ENCODE assay signal across 23 cellular contexts in the genomic region with DNA sequence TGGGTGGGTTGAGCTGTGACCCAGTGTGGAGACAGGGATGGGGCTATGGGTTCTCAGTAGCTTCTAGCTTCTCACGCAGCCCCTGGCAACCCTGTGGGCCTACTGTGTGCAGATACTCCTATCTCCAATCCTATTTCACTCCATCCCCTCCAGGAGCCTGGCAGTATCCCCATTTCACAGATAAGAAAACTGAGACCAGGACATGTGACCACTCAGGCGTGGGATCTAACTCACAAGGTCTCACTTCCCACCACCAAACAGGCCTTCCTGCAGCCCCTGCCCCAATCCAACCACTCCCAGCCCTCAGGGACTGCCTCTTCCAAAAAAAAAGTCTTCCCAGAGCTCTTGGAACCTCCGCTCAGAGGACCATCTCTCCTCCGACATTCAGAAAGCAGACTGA. TPM values are rescaled to one million over a fixed set of nuclear protein-coding genes. Genes with fewer than 3 reads are reported as not detected.
DNase-seq lines count a peak whose midpoint lies in the region; ATAC-seq, FAIRE-seq and TF ChIP-seq lines count a peak whose summit lies in the region.
"Had no signal": no experiment of that assay in that cellular context is flagged by ENCODE, and none has a peak within 500 bp of the region (broad histone marks: within the 10 kb centered on the region; RNA-seq: fewer than 3 reads in every experiment).

No MANE protein-coding gene starts in this region.

- H3K4me1 ChIP-seq in BLaER1 (peaks cover 71% of the 10 kb centered on the region), K562 (replicated peaks in 1 of 2; ENCODE audit: control insufficient read depth in 2 of 2, insufficient read depth in 2 of 2, low read length in 2 of 2) (peaks cover 0 to 9% of the 10 kb centered on the region in 2 experiments; a peak in 2 of 5 replicates), neuronal stem cell (ENCODE audit: control insufficient read depth in 2 of 2, insufficient read depth in 1 of 2, low read depth in 1 of 2, low read length in 2 of 2) (peaks cover 6 to 13% of the 10 kb centered on the region in 2 donors)

- H3K79me1 ChIP-seq in neuronal stem cell (ENCODE audit: low read depth, low read length) = no peaks in the 10 kb centered on the region

- H3K27ac ChIP-seq in BLaER1 (no peak overlapping the region), K562 (ENCODE audit: extremely low read depth, low read depth, low read length) (no peak overlapping the region), neuronal stem cell (replicated peaks; ENCODE audit: low read length) (no peak overlapping the region)
- H3K27ac ChIP-seq: 22Rv1, GM23248 had no signal

- DNase-seq in activated naive CD4-positive, alpha-beta T cell (lab: John Stamatoyannopoulos, UW) = no peak
- no peak for DNase-seq in K562 (ENCODE audit: extremely low read depth in 1 of 4, low spot score in 3 of 4)
- no peak for DNase-seq in neuronal stem cell (ENCODE audit: low spot score)
- no peak for DNase-seq in midbrain (lab: John Stamatoyannopoulos, UW)
- DNase-seq: C1 segment of cervical spinal cord; Calu3; CD4-positive, alpha-beta memory T cell; COR-L47; DMS53; DMS79 treated with DMSO at 0.1 percent for 48 hours; GF-D8; GM23248; H9 had no signal

- TF ChIP-seq CTCF in K562 (IDR thresholded peaks at IDR 0.05 in 2 of 3, conservative IDR thresholded peaks at IDR 0.05 in 1 of 3; ENCODE audit: insufficient read depth in 2 of 3, low read depth in 1 of 3, low read length in 3 of 3) = no peak

- intact Hi-C loops in K562 (cut with micrococcal nuclease) = no loop called here

- 4% methylated on average over 4 of the region's 4 CpGs for WGBS in K562 (ENCODE audit: insufficient coverage, low coverage, missing lambda C conversion rate)
- WGBS in neuronal stem cell (ENCODE audit: extremely low coverage in 2 of 2, insufficient read length in 2 of 2, insufficient replicate concordance in 1 of 2), 2 donors = no CpG with 5 or more reads among the region's 4 CpGs

- no peak for FAIRE-seq in K562 (lab: Jason Lieb, UNC)
- FAIRE-seq: A204.1, GM12891, GM18507 had no signal

- no peaks in the 10 kb centered on the region for H3K79me2 ChIP-seq in K562 (ENCODE audit: control insufficient read depth, insufficient read depth, low read length)

- POLR2A ChIA-PET in K562 (lab: Yijun Ruan, JAX) = interaction anchor here (0.7 kb wide), 1 partner anchor 52 kb away, joined by 4 read pairs; no protein-coding TSS in a partner anchor

- H2BK5ac ChIP-seq in neuronal stem cell (ENCODE audit: low read length) = no peak overlapping the region

- H2BK15ac ChIP-seq in neuronal stem cell (ENCODE audit: low read length) = peak overlapping the region; percentile 72

- H2BK12ac ChIP-seq in neuronal stem cell (ENCODE audit: low read length) = no peak overlapping the region

- H3K27me3 ChIP-seq in BLaER1 = no peaks in the 10 kb centered on the region; the same call in 1 of the 2 replicates
- peaks cover 6 to 36% of the 10 kb centered on the region in 2 experiments; a peak in 4 of 5 replicates for H3K27me3 ChIP-seq in K562 (ENCODE audit: control insufficient read depth in 2 of 2, insufficient read depth in 2 of 2, low read length in 2 of 2)
- peaks cover 0 to 80% (median 0%) of the 10 kb centered on the region in 3 experiments for H3K27me3 ChIP-seq in neuronal stem cell (ENCODE audit: control insufficient read depth in 3 of 3, insufficient read depth in 3 of 3, low read depth in 1 of 3, low read length in 3 of 3)

- no peak overlapping the region for H4K8ac ChIP-seq in neuronal stem cell (ENCODE audit: low read depth, low read length)

- no peak overlapping the region for H4K91ac ChIP-seq in neuronal stem cell (ENCODE audit: low read depth, low read length, poor library complexity)

- H2AK5ac ChIP-seq in neuronal stem cell (ENCODE audit: low read depth, low read length) = no peak overlapping the region

- no TSS peak for BruUV-seq in K562 (replicated peaks; lab: Mats Ljungman, UMichigan)

- no peak for TF ChIP-seq POLR2A in K562 (conservative IDR thresholded peaks at IDR 0.05)

- H3K4me3 ChIP-seq in BLaER1 = no peak overlapping the region
- no peak overlapping the region for H3K4me3 ChIP-seq in K562
- no peak overlapping the region for H3K4me3 ChIP-seq in neuronal stem cell (ENCODE audit: low read length in 2 of 2)
- H3K4me3 ChIP-seq: GM23248 had no signal

- H3K9me1 ChIP-seq in K562 (ENCODE audit: control insufficient read depth, insufficient read depth, low read length) = no peaks in the 10 kb centered on the region

- no peak overlapping the region for H3K23ac ChIP-seq in neuronal stem cell (ENCODE audit: low read depth, low read length, poor library complexity)

- H3K27ac Mint-ChIP-seq in activated naive CD4-positive, alpha-beta T cell treated with anti-CD3 and anti-CD28 coated beads, Interleukin-2, amount 50 U/mL, for 24 hours = peak overlapping the region; percentile 35
- H3K27ac Mint-ChIP-seq: B cell; CD4-positive, alpha-beta memory T cell had no signal

- H3K4me3 Mint-ChIP-seq in activated naive CD4-positive, alpha-beta T cell treated with anti-CD3 and anti-CD28 coated beads, Interleukin-2, amount 50 U/mL, for 24 hours = no peak overlapping the region
- H3K4me3 Mint-ChIP-seq: B cell; CD4-positive, alpha-beta memory T cell; H9 had no signal

- peaks cover 32% of the 10 kb centered on the region; the same call in 1 of the 2 replicates for H4K20me1 ChIP-seq in BLaER1
- no peaks in the 10 kb centered on the region for H4K20me1 ChIP-seq in K562 (replicated peaks; ENCODE audit: control insufficient read depth, insufficient read depth, low read length)

- H3K9ac ChIP-seq in BLaER1 (no peak overlapping the region), K562 (ENCODE audit: insufficient read depth in 1 of 2, low read depth in 2 of 2, low read length in 2 of 2) (no peak overlapping the region), neuronal stem cell (ENCODE audit: low read depth, low read length, poor library complexity) (no peak overlapping the region)
- H3K9ac ChIP-seq: GM23248 had no signal

- in situ Hi-C loops in K562 (cut with MboI) = no loop called here

- no peaks in the 10 kb centered on the region for H3K9me3 Mint-ChIP-seq in activated naive CD4-positive, alpha-beta T cell treated with anti-CD3 and anti-CD28 coated beads, Interleukin-2, amount 50 U/mL, for 24 hours
- H3K9me3 Mint-ChIP-seq: H9 had no signal

- no peak for TF ChIP-seq RAD21 in K562 (CRISPR knock-in tag; conservative IDR thresholded peaks at IDR 0.05 in 1 of 2, IDR thresholded peaks at IDR 0.05 in 1 of 2)

- H3K4ac ChIP-seq in neuronal stem cell (ENCODE audit: low read length) = no peak overlapping the region

- H3K9me3 ChIP-seq in BLaER1 (no peaks in the 10 kb centered on the region), K562 (replicated peaks; ENCODE audit: control insufficient read depth, insufficient read depth, low read depth, low read length) (no peaks in the 10 kb centered on the region), neuronal stem cell (replicated peaks in 1 of 2; ENCODE audit: control insufficient read depth in 2 of 2, insufficient read depth in 1 of 2, low read depth in 1 of 2, low read length in 2 of 2) (no peaks in the 10 kb centered on the region)

- H3K36me3 ChIP-seq in BLaER1 (no peaks in the 10 kb centered on the region), K562 (ENCODE audit: control insufficient read depth, insufficient read depth, low read length) (no peaks in the 10 kb centered on the region), neuronal stem cell (replicated peaks in 1 of 2; ENCODE audit: control insufficient read depth in 2 of 2, insufficient read depth in 2 of 2, low read length in 2 of 2) (no peaks in the 10 kb centered on the region)

- no peaks in the 10 kb centered on the region for H3K36me3 Mint-ChIP-seq in activated naive CD4-positive, alpha-beta T cell treated with anti-CD3 and anti-CD28 coated beads, Interleukin-2, amount 50 U/mL, for 24 hours
- H3K36me3 Mint-ChIP-seq: CD4-positive, alpha-beta memory T cell had no signal

- H2AFZ ChIP-seq in K562 (ENCODE audit: low read depth, low read length) = no peak overlapping the region
- no peak overlapping the region for H2AFZ ChIP-seq in neuronal stem cell (ENCODE audit: low read length)
- H2AFZ ChIP-seq: GM23248 had no signal

- ATAC-seq in K562 (no peak), HG03378 (IDR thresholded peaks at IDR 0.05; ENCODE audit: unreplicated experiment) (no peak)
- ATAC-seq: HCT116 had no signal

- CTCF ChIA-PET in K562 (lab: Yijun Ruan, JAX; ENCODE audit: low intra/inter-chr PET ratio) = interaction anchor here (0.6 kb wide), 1 partner anchor 23 kb away, joined by 3 read pairs; no protein-coding TSS in a partner anchor

- no peak overlapping the region for H3K18ac ChIP-seq in neuronal stem cell (ENCODE audit: low read length)

- H3K14ac ChIP-seq in neuronal stem cell (ENCODE audit: low read length) = no peak overlapping the region

- H3K27me3 Mint-ChIP-seq in activated naive CD4-positive, alpha-beta T cell treated with anti-CD3 and anti-CD28 coated beads, Interleukin-2, amount 50 U/mL, for 24 hours = peaks cover 9% of the 10 kb centered on the region

- peaks cover 8% of the 10 kb centered on the region for H3K4me1 Mint-ChIP-seq in activated naive CD4-positive, alpha-beta T cell treated with anti-CD3 and anti-CD28 coated beads, Interleukin-2, amount 50 U/mL, for 24 hours

- no peak for TF ChIP-seq EP300 in K562 (IDR thresholded peaks at IDR 0.05; ENCODE audit: low read length)

- H2BK120ac ChIP-seq in neuronal stem cell (ENCODE audit: low read depth, low read length) = no peak overlapping the region

- H3K4me2 ChIP-seq in BLaER1 (peak overlapping the region; percentile 89), K562 (ENCODE audit: insufficient read depth, low read length) (no peak overlapping the region), neuronal stem cell (ENCODE audit: insufficient read depth, low read length, poor library complexity, severe bottlenecking) (no peak overlapping the region)

RNA-seq across cellular contexts. Expression of gene ELFN2, which starts 15.6 kb away (rescaled TPM):
- total RNA-seq in K562 (2011; cell fraction: chromatin; rRNA removed; ENCODE audit: low replicate concordance) = not detected in 2 replicates
- not detected in 2 replicates for total RNA-seq in K562 (2011; cell fraction: nucleolus; rRNA removed)
- total RNA-seq in K562 (2011; cell fraction: nucleoplasm; rRNA removed) = not detected in 2 replicates
- not detected in 2 replicates for total RNA-seq in K562 (2014; rRNA removed)
- not detected in 2 replicates for total RNA-seq in K562 (2014; rRNA removed; fragmentation: Illumina TruSeq; extraction: Trizol)
- total RNA-seq in K562 (2015; rRNA removed; fragmentation: Illumina TruSeq; extraction: Trizol) = not detected in 2 replicates
- not detected in 2 replicates for total RNA-seq in K562 (2021)
- not detected in 2 replicates for polyA plus RNA-seq in K562 (2011; rRNA removed)
- polyA plus RNA-seq in K562 (2011; cell fraction: cytosol; rRNA removed) = under 0.01 and 0.01 TPM in 2 replicates
- polyA plus RNA-seq in K562 (2011; cell fraction: nucleus; rRNA removed) = 0.01 TPM in 1 of 2 replicates, not detected in the other
- polyA plus RNA-seq in K562 (2012) = not detected in 2 replicates
- polyA plus RNA-seq in K562 (2014; fragmentation: Illumina TruSeq; extraction: Trizol) = not detected in 2 replicates
- not detected for polyA plus RNA-seq in K562 (2014; fragmentation: Nextera tagmentation; extraction: Ambion mirVana)
- polyA plus RNA-seq in K562 (2014; rRNA removed) = not detected in 2 replicates
- not detected in 2 replicates for polyA minus RNA-seq in K562 (2011; rRNA and poly(A)+ RNA removed)
- polyA minus RNA-seq in K562 (2011; cell fraction: cytosol; rRNA and poly(A)+ RNA removed) = not detected in 2 replicates
- polyA minus RNA-seq in K562 (2011; cell fraction: nucleus; rRNA and poly(A)+ RNA removed) = not detected in 2 replicates
- polyA plus RNA-seq in neuronal stem cell (2013, experiment 1 of 2) = 0.78 TPM
- 0.86 TPM for polyA plus RNA-seq in neuronal stem cell (2013, experiment 2 of 2)
- total RNA-seq: G401 had no signal
- polyA plus RNA-seq: CD4-positive, alpha-beta memory T cell had no signal
